ENCODE assay signal across 25 cellular contexts in the genomic region with DNA sequence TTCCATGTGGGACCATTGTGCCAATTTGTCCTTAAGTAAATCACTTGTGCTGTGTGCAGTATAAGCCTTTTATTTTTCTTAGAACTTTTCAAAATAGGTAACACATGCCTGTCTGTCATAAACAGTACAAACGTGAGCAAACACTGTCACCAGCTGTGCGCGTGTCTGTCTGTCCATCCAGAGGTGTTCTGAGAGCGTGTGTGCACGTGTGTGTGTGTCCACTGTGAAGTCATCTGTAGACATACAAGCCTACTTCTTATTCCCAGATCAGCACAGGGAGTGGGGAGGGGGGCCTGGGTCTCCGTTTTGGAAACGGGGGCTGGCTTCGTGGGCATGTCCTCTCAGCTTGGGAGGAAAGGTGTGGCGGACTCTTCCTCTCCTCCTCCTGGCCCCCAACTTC. TPM values are rescaled to one million over a fixed set of nuclear protein-coding genes. Genes with fewer than 3 reads are reported as not detected.
"Had no signal": no experiment of that assay in that cellular context is flagged by ENCODE, and none has a peak within 500 bp of the region (broad histone marks: within the 10 kb centered on the region; RNA-seq: fewer than 3 reads in every experiment).

No MANE protein-coding gene starts in this region.

- DNase-seq: activated CD4-positive, alpha-beta memory T cell treated with anti-CD3 and anti-CD28 coated beads for 36 hours; activated CD4-positive, alpha-beta T cell treated with anti-CD3 and anti-CD28 coated beads for 48 hours; activated naive CD4-positive, alpha-beta T cell treated with anti-CD3 and anti-CD28 coated beads for 36 hours; activated naive CD8-positive, alpha-beta T cell treated with anti-CD3 and anti-CD28 coated beads, Interleukin-2, amount 10 ng/mL, durations not matched to agents 7 days and 5 days; activated T-cell treated with anti-CD3 and anti-CD28 coated beads, Interleukin-2, amount 50 U/mL, for 48 hours; amniotic stem cell; effector CD4-positive, alpha-beta T cell; naive thymus-derived CD4-positive, alpha-beta T cell; stimulated activated CD4-positive, alpha-beta T cell treated with anti-CD3 and anti-CD28 coated beads, Interleukin-2, amount 100 ng/mL, for 48 hours; stimulated activated CD8-positive, alpha-beta memory T cell treated with anti-CD3 and anti-CD28 coated beads, Interleukin-4, amount 100 ng/mL, for 48 hours; stimulated activated naive CD4-positive, alpha-beta T cell; upper lobe of left lung had no signal

- H3K27ac Mint-ChIP-seq: activated CD4-positive, alpha-beta memory T cell treated with anti-CD3 and anti-CD28 coated beads for 36 hours; activated naive CD4-positive, alpha-beta T cell treated with anti-CD3 and anti-CD28 coated beads for 36 hours; activated naive CD8-positive, alpha-beta T cell treated with anti-CD3 and anti-CD28 coated beads, Interleukin-2, amount 10 ng/mL, durations not matched to agents 7 days and 5 days had no signal

- H3K36me3 ChIP-seq: upper lobe of left lung had no signal

- H3K27me3 ChIP-seq: upper lobe of left lung had no signal

- H3K27ac ChIP-seq: upper lobe of left lung had no signal

- H3K27me3 Mint-ChIP-seq: activated CD4-positive, alpha-beta memory T cell treated with anti-CD3 and anti-CD28 coated beads for 36 hours had no signal

- H3K4me3 ChIP-seq: lung, upper lobe of left lung had no signal

- H3K4me3 Mint-ChIP-seq: activated CD4-positive, alpha-beta memory T cell treated with anti-CD3 and anti-CD28 coated beads for 36 hours; activated naive CD4-positive, alpha-beta T cell treated with anti-CD3 and anti-CD28 coated beads for 36 hours; activated naive CD8-positive, alpha-beta T cell treated with anti-CD3 and anti-CD28 coated beads, Interleukin-2, amount 10 ng/mL, durations not matched to agents 7 days and 5 days; naive thymus-derived CD4-positive, alpha-beta T cell; neural crest cell had no signal

- H3K9me3 ChIP-seq: upper lobe of left lung had no signal

- FAIRE-seq: endometrium, keratinocyte had no signal

- H3K36me3 Mint-ChIP-seq: activated CD4-positive, alpha-beta memory T cell treated with anti-CD3 and anti-CD28 coated beads for 36 hours; activated naive CD8-positive, alpha-beta T cell treated with anti-CD3 and anti-CD28 coated beads, Interleukin-2, amount 10 ng/mL, durations not matched to agents 7 days and 5 days; naive thymus-derived CD4-positive, alpha-beta T cell had no signal

- H3K9me3 Mint-ChIP-seq: activated CD4-positive, alpha-beta memory T cell treated with anti-CD3 and anti-CD28 coated beads for 36 hours; activated naive CD4-positive, alpha-beta T cell treated with anti-CD3 and anti-CD28 coated beads for 36 hours had no signal

RNA-seq across cellular contexts. Expression of gene TMEM235, which starts 9.4 kb away (rescaled TPM):
- total RNA-seq: activated CD4-positive, alpha-beta memory T cell treated with anti-CD3 and anti-CD28 coated beads for 36 hours; activated naive CD4-positive, alpha-beta T cell treated with anti-CD3 and anti-CD28 coated beads for 36 hours; activated naive CD8-positive, alpha-beta T cell treated with anti-CD3 and anti-CD28 coated beads, Interleukin-2, amount 10 ng/mL, durations not matched to agents 7 days and 5 days; fibroblast of lung; glomerular endothelial cell; left lobe of liver; mesenteric fat pad; mucosa of gallbladder; naive thymus-derived CD4-positive, alpha-beta T cell; neural crest cell; osteoblast; posterior vena cava; renal cortical epithelial cell; T-helper 2 cell treated with Interferon-gamma antibody and Interleukin-4, amounts not matched to agents 100 ng/mL and 5 ng/mL, for 36 hours; upper lobe of left lung had no signal
- polyA plus RNA-seq: fibroblast of lung; keratinocyte; naive thymus-derived CD4-positive, alpha-beta T cell had no signal

RNA-seq across cellular contexts. Expression of gene BIRC5, which starts 26.8 kb away (rescaled TPM):
- total RNA-seq: mesenteric fat pad had no signal
- polyA plus RNA-seq: naive thymus-derived CD4-positive, alpha-beta T cell had no signal
